Comparison of ENCODE assay signal across 9 cellular contexts in the genomic region with DNA sequence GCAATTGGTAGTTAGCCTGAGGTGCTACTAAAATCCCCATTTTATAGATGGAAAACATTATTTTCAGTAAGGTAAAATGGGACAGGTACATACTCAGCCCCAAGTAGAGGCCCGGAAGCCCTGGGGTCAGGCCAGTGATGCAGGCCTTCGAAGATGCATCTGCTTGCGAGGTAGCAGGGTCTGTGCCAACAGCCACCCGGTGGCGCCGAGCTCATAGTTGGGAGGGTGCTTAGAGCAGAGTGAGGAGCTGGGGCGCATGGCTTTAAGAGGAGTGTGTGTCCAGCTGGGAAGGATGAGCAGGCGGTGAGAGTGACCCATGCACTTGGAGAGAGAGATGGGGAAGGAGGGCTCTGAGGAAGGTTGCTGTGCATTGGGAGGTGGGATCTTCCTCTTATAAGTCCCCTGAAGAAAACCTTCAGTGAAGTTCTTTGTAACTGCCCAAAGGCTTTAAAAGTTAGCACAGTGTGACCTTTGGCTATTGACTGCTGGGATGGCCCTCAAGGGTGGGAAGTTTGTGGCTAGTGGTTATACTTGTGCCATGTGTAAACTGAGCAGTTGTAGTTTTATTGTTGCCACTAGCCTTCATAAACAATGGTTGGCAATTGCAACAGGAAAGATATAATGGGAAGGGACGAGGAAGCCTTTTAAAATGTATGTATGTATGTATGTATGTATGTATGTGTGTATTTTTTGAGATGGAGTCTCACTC.
"Had no signal": no experiment of that assay in that cellular context is flagged by ENCODE, and none has a peak within 500 bp of the region (broad histone marks: within the 10 kb centered on the region; RNA-seq: fewer than 3 reads in every experiment).

No MANE protein-coding gene starts in this region.

- H3K27ac ChIP-seq: ovary, uterus had no signal

- DNase-seq: activated CD4-positive, alpha-beta memory T cell treated with anti-CD3 and anti-CD28 coated beads for 36 hours; activated gamma-delta T cell; activated T-cell treated with anti-CD3 and anti-CD28 coated beads, Interleukin-2, amount 50 U/mL, for 48 hours; cerebellar nuclear complex; immature natural killer cell; ovary; stimulated activated CD4-positive, alpha-beta T cell treated with anti-CD3 and anti-CD28 coated beads, Interleukin-12 subunit alpha, Interleukin-12 subunit beta, amount 100 ng/mL, for 4 hours; uterus had no signal

- ATAC-seq: esophagus mucosa had no signal

- H3K36me3 ChIP-seq: ovary, uterus had no signal

- H3K27me3 ChIP-seq: ovary, uterus had no signal

- H3K9me3 ChIP-seq: ovary, uterus had no signal

- H3K4me3 ChIP-seq: ovary, uterus had no signal

- H3K4me1 ChIP-seq: uterus had no signal
